21 cellular contexts compared by ENCODE assay signal in the genomic region with DNA sequence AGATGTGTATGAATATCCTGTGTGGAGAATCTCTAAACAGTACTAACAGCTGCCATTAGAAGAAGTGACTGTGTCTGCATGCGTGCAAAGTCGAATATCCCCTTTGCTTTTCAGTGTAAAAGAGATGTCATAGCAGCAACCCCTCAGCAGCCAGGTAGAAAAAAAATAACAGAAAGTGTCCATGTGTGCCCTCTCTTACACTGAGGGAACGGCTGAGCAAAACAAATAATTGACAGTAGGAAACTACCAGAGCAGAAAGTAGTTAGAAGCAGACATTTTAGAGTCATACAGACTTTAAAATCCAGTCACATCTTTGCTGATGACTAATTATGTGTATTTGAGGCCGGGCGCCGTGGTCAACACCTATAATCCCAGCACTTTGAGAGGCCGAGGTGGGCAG.
"Had no signal": no experiment of that assay in that cellular context is flagged by ENCODE, and none has a peak within 500 bp of the region (broad histone marks: within the 10 kb centered on the region; RNA-seq: fewer than 3 reads in every experiment).

No MANE protein-coding gene starts in this region.

- H3K27me3 ChIP-seq: esophagus muscularis mucosa, gastrocnemius medialis, spleen, stomach had no signal

- H3K4me3 Mint-ChIP-seq: naive thymus-derived CD8-positive, alpha-beta T cell; neural crest cell had no signal

- H3K4me1 ChIP-seq: esophagus muscularis mucosa, gastrocnemius medialis, spleen, stomach had no signal

- H3K4me1 Mint-ChIP-seq: naive thymus-derived CD8-positive, alpha-beta T cell; neural crest cell had no signal

- H3K27ac Mint-ChIP-seq: naive thymus-derived CD8-positive, alpha-beta T cell had no signal

- H3K9me3 ChIP-seq: esophagus muscularis mucosa, gastrocnemius medialis, spleen, stomach, thoracic aorta had no signal

- H3K27ac ChIP-seq: epithelial cell of prostate, esophagus muscularis mucosa, gastrocnemius medialis, spleen, stomach, thoracic aorta had no signal

- DNase-seq: cortex of kidney; effector memory CD4-positive, alpha-beta T cell; gastrocnemius medialis; islet precursor cell; mammary epithelial cell; mucosa of descending colon; naive thymus-derived CD8-positive, alpha-beta T cell; posterior cingulate gyrus; spleen; stimulated activated CD4-positive, alpha-beta T cell treated with anti-CD3 and anti-CD28 coated beads, Interleukin-15, amount 100 ng/mL, for 24 hours; stimulated activated CD4-positive, alpha-beta T cell treated with anti-CD3 and anti-CD28 coated beads, Interleukin-1b, Interleukin-23, amount 100 ng/mL, for 48 hours; stimulated activated CD4-positive, alpha-beta T cell treated with anti-CD3 and anti-CD28 coated beads, Interleukin-4, amount 100 ng/mL, for 4 hours; stimulated activated naive CD4-positive, alpha-beta T cell; stomach; substantia nigra had no signal

- ATAC-seq: gastrocnemius medialis; left lobe of liver; mucosa of descending colon; naive thymus-derived CD8-positive, alpha-beta T cell; sciatic nerve had no signal

- H3K36me3 Mint-ChIP-seq: naive thymus-derived CD8-positive, alpha-beta T cell had no signal

- H3K4me3 ChIP-seq: esophagus muscularis mucosa, gastrocnemius medialis, mucosa of descending colon, spleen, stomach, thoracic aorta had no signal

- H3K36me3 ChIP-seq: esophagus muscularis mucosa, gastrocnemius medialis, spleen, stomach, thoracic aorta had no signal

- H3K27me3 Mint-ChIP-seq: naive thymus-derived CD8-positive, alpha-beta T cell had no signal

- H3K9me3 Mint-ChIP-seq: neural crest cell had no signal
